ENCODE assay signal across 34 cellular contexts in genomic region chr3:102909904-102910303, GRCh38.
"Had no signal": no experiment of that assay in that cellular context is flagged by ENCODE, and none has a peak within 500 bp of the region (broad histone marks: within the 10 kb centered on the region; RNA-seq: fewer than 3 reads in every experiment).

No MANE protein-coding gene starts in this region.

- DNase-seq: Karpas-422, Kasumi-1, MG63, MM.1S, MV-4-11, NCI-H1048, NCI-H1092, NCI-H1092 treated with DMSO at 0.1 percent for 48 hours, NCI-H1105, NCI-H1105 treated with DMSO at 0.1 percent for 48 hours, NCI-H1417, NCI-H1417 treated with DMSO at 0.1 percent for 48 hours, NCI-H1436, NCI-H1436 treated with DMSO at 0.1 percent for 48 hours, NCI-H146, NCI-H1694, NCI-H1694 treated with DMSO at 0.1 percent for 48 hours, NCI-H187, NCI-H187 treated with DMSO at 0.1 percent for 48 hours, NCI-H1930, NCI-H2029, NCI-H2029 treated with DMSO at 0.1 percent for 48 hours, NCI-H2081, NCI-H2081 treated with DMSO at 0.1 percent for 48 hours, NCI-H2107, NCI-H2171, NCI-H2171 treated with DMSO at 0.1 percent for 48 hours, NCI-H2227 treated with DMSO at 0.1 percent for 48 hours, NCI-H226, NCI-H345, NCI-H446, NCI-H446 treated with DMSO at 0.1 percent for 48 hours, NCI-H510A had no signal

- H3K9ac ChIP-seq: KMS-11 had no signal

- H3K27ac ChIP-seq: KMS-11 had no signal

- H3K4me2 ChIP-seq: KMS-11 had no signal

- H3K36me3 ChIP-seq: MG63 had no signal

- H3K4me3 ChIP-seq: MG63 had no signal

- H3K9me3 ChIP-seq: MG63 had no signal

- H3K27me3 ChIP-seq: MG63 had no signal
